In genomic region chr9:137786511-137786920, GRCh38 we compare ENCODE assay signal across 21 cellular contexts.
A peak's percentile ranks its signal among the peaks of the same experiment; 100 is the strongest.
DNase-seq lines count a peak whose midpoint lies in the region; ATAC-seq, FAIRE-seq and TF ChIP-seq lines count a peak whose summit lies in the region.
"Had no signal": no experiment of that assay in that cellular context is flagged by ENCODE, and none has a peak within 500 bp of the region (broad histone marks: within the 10 kb centered on the region; RNA-seq: fewer than 3 reads in every experiment).

No MANE protein-coding gene starts in this region.

- no TSS peak for BruUV-seq in HepG2 (replicated peaks; lab: Mats Ljungman, UMichigan)
- BruUV-seq in A673 (replicated peaks; lab: Mats Ljungman, UMichigan), result no TSS peak

- DNase-seq in HepG2 (ENCODE audit: low spot score), result no peak
- no peak for DNase-seq in right lobe of liver
- no peak for DNase-seq in bronchial epithelial cell (ENCODE audit: low read depth)
- DNase-seq in myocyte (ENCODE audit: low read depth), result peak; percentile 15
- DNase-seq in activated T-helper 2 cell treated with anti-CD3 and anti-CD28 coated beads, Interferon-gamma antibody, Interleukin-2, Interleukin-4, amounts not matched to agents 10 μg/mL and 5 μg/mL and 100 μg/mL, durations not matched to agents 14 hours and 24 hours and 36 hours (ENCODE audit: low spot score), result no peak
- no peak for DNase-seq in A673 (ENCODE audit: low spot score)
- no peak for DNase-seq in ascending aorta (ENCODE audit: low spot score in 2 of 2)
- DNase-seq: activated CD4-positive, alpha-beta T cell treated with anti-CD3 and anti-CD28 coated beads for 36 hours; activated naive CD8-positive, alpha-beta T cell treated with anti-CD3 and anti-CD28 coated beads, Interleukin-2, amount 50 U/mL, for 24 hours; activated T-cell treated with anti-CD3 and anti-CD28 coated beads for 4 hours; CD8-positive, alpha-beta memory T cell; cerebellar nuclear complex; KBM-7; NCI-H1105; NCI-H226 had no signal

- no peaks in the 10 kb centered on the region for H3K27me3 Mint-ChIP-seq in activated T-helper 2 cell treated with anti-CD3 and anti-CD28 coated beads, Interferon-gamma antibody, Interleukin-2, Interleukin-4, amounts not matched to agents 10 μg/mL and 5 μg/mL and 100 μg/mL, durations not matched to agents 14 hours and 24 hours and 36 hours (ENCODE audit: low read depth)
- H3K27me3 Mint-ChIP-seq: activated CD4-positive, alpha-beta T cell treated with anti-CD3 and anti-CD28 coated beads for 36 hours; activated naive CD8-positive, alpha-beta T cell treated with anti-CD3 and anti-CD28 coated beads, Interleukin-2, amount 50 U/mL, for 24 hours; memory B cell; type B pancreatic cell had no signal

- TF ChIP-seq POLR2A in HepG2 (IDR thresholded peaks at IDR 0.05; ENCODE audit: insufficient read depth in 1 of 2, low read depth in 2 of 2, low read length in 2 of 2) (no peak), right lobe of liver (IDR thresholded peaks at IDR 0.05) (no peak)

- H3K4me1 Mint-ChIP-seq in activated T-helper 2 cell treated with anti-CD3 and anti-CD28 coated beads, Interferon-gamma antibody, Interleukin-2, Interleukin-4, amounts not matched to agents 10 μg/mL and 5 μg/mL and 100 μg/mL, durations not matched to agents 14 hours and 24 hours and 36 hours (ENCODE audit: low read depth), result peaks cover 2% of the 10 kb centered on the region
- H3K4me1 Mint-ChIP-seq: activated CD4-positive, alpha-beta T cell treated with anti-CD3 and anti-CD28 coated beads for 36 hours had no signal

- H3K27ac ChIP-seq in HepG2 (ENCODE audit: extremely low read length, insufficient read depth, low read length) (peak overlapping the region; percentile 61), right lobe of liver (no peak overlapping the region), A673 (ENCODE audit: low read depth, low read length, poor library complexity, severe bottlenecking) (no peak overlapping the region), ascending aorta (no peak overlapping the region)
- H3K27ac ChIP-seq: A549 had no signal

- peak overlapping the region; percentile 35; the same call in 1 of the 2 replicates for H3K9ac ChIP-seq in HepG2 (ENCODE audit: insufficient read depth, low read depth, low read length)

- H3K9me3 ChIP-seq in HepG2 (ENCODE audit: low read length) (no peaks in the 10 kb centered on the region), right lobe of liver (no peaks in the 10 kb centered on the region), A673 (ENCODE audit: low read depth, low read length, poor library complexity, severe bottlenecking) (no peaks in the 10 kb centered on the region), ascending aorta (no peaks in the 10 kb centered on the region)
- H3K9me3 ChIP-seq: A549 had no signal

- 97% methylated on average over 17 of the region's 19 CpGs for WGBS in HepG2 (ENCODE audit: low lambda C conversion rate)
- 94% methylated on average over 10 of the region's 19 CpGs for WGBS in right lobe of liver (ENCODE audit: insufficient coverage, low coverage, low lambda C conversion rate, missing lambda C conversion rate)

- no peak for ATAC-seq in HepG2
- no peak for ATAC-seq in right lobe of liver
- no peak for ATAC-seq in GM21619 (IDR thresholded peaks at IDR 0.05; ENCODE audit: unreplicated experiment)
- ATAC-seq: A549; activated CD4-positive, alpha-beta T cell treated with anti-CD3 and anti-CD28 coated beads for 36 hours had no signal

- H3K4me3 ChIP-seq in HepG2 (replicated peaks in 1 of 3; ENCODE audit: insufficient read depth in 1 of 3, low read depth in 2 of 3, low read length in 3 of 3), result no peak overlapping the region
- H3K4me3 ChIP-seq in right lobe of liver, result no peak overlapping the region
- no peak overlapping the region for H3K4me3 ChIP-seq in bronchial epithelial cell (ENCODE audit: low read depth, low read length)
- H3K4me3 ChIP-seq in A673 (ENCODE audit: low read depth, low read length, poor library complexity, severe bottlenecking), result no peak overlapping the region
- H3K4me3 ChIP-seq in ascending aorta, result no peak overlapping the region
- H3K4me3 ChIP-seq: A549 had no signal

- H3K36me3 ChIP-seq in HepG2 (replicated peaks in 1 of 2; ENCODE audit: control insufficient read depth in 1 of 2, insufficient read depth in 2 of 2, low read length in 2 of 2) (peaks cover 15 to 30% of the 10 kb centered on the region in 2 experiments), right lobe of liver (peaks cover 0 to 40% (median 11%) of the 10 kb centered on the region in 4 donors), bronchial epithelial cell (ENCODE audit: control insufficient read depth, insufficient read depth, low read length) (peaks cover 19% of the 10 kb centered on the region), A673 (ENCODE audit: insufficient read depth, low read length, poor library complexity, severe bottlenecking) (peaks cover 28% of the 10 kb centered on the region), ascending aorta (peaks cover 55 to 69% of the 10 kb centered on the region in 2 donors)

- POLR2A ChIA-PET in HepG2 (lab: Yijun Ruan, JAX), result no interaction called here
- POLR2A ChIA-PET in A673 (lab: Charles Lee; ENCODE audit: low non-redundant PET), result no interaction called here

- intact Hi-C loops in HepG2 (cut with micrococcal nuclease; ENCODE audit: unreplicated experiment), result loop anchor here (5.0 kb wide), 1 partner anchor 114 kb away; no protein-coding TSS in a partner anchor
- intact Hi-C loops in right lobe of liver (cut with DNase I), result no loop called here
- intact Hi-C loops in activated T-helper 2 cell treated with anti-CD3 and anti-CD28 coated beads, Interferon-gamma antibody, Interleukin-2, Interleukin-4, amounts not matched to agents 10 μg/mL and 5 μg/mL and 100 μg/mL, durations not matched to agents 14 hours and 24 hours and 36 hours (cut with micrococcal nuclease), result no loop called here
- intact Hi-C loops in A673 (cut with micrococcal nuclease; ENCODE audit: unreplicated experiment), result no loop called here
- intact Hi-C loops in ascending aorta (cut with DNase I), result no loop called here

- H3K4me3 Mint-ChIP-seq in activated T-helper 2 cell treated with anti-CD3 and anti-CD28 coated beads, Interferon-gamma antibody, Interleukin-2, Interleukin-4, amounts not matched to agents 10 μg/mL and 5 μg/mL and 100 μg/mL, durations not matched to agents 14 hours and 24 hours and 36 hours (ENCODE audit: low read depth), result no peak overlapping the region
- H3K4me3 Mint-ChIP-seq: activated CD4-positive, alpha-beta T cell treated with anti-CD3 and anti-CD28 coated beads for 36 hours; activated naive CD8-positive, alpha-beta T cell treated with anti-CD3 and anti-CD28 coated beads, Interleukin-2, amount 50 U/mL, for 24 hours; CD8-positive, alpha-beta memory T cell; memory B cell; type B pancreatic cell had no signal

- TF ChIP-seq CTCF in HepG2 (CRISPR knock-in tag; IDR thresholded peaks at IDR 0.05), result no peak
- no peak for TF ChIP-seq CTCF in right lobe of liver (IDR thresholded peaks at IDR 0.05)
- no peak for TF ChIP-seq CTCF in bronchial epithelial cell (IDR thresholded peaks at IDR 0.05; ENCODE audit: insufficient read depth, low read length, severe bottlenecking)
- no peak for TF ChIP-seq CTCF in A673 (conservative IDR thresholded peaks at IDR 0.05; ENCODE audit: low read depth, low read length)
- no peak for TF ChIP-seq CTCF in ascending aorta (IDR thresholded peaks at IDR 0.05)

- H3K27me3 ChIP-seq in HepG2 (ENCODE audit: control insufficient read depth in 1 of 2, insufficient read depth in 2 of 2, low read length in 2 of 2) (no peaks in the 10 kb centered on the region), right lobe of liver (no peaks in the 10 kb centered on the region), bronchial epithelial cell (ENCODE audit: control insufficient read depth, insufficient read depth, low read length) (no peaks in the 10 kb centered on the region), A673 (replicated peaks; ENCODE audit: insufficient read depth, low read depth, low read length, poor library complexity) (no peaks in the 10 kb centered on the region), ascending aorta (no peaks in the 10 kb centered on the region)

- no peak for FAIRE-seq in HepG2 (lab: Jason Lieb, UNC)
- peak; percentile 32 for FAIRE-seq in bronchial epithelial cell (lab: Jason Lieb, UNC)
- FAIRE-seq: A549, G401.6, islet of Langerhans had no signal

- CTCF ChIA-PET in HepG2 (lab: Yijun Ruan, JAX; ENCODE audit: low intra/inter-chr PET ratio, low total read pairs), result no interaction called here
- CTCF ChIA-PET in A673 (lab: Charles Lee), result no interaction called here

- H2AFZ ChIP-seq in HepG2 (ENCODE audit: low read length), result no peak overlapping the region

- TF ChIP-seq EP300 in HepG2 (IDR thresholded peaks at IDR 0.05; ENCODE audit: low read depth in 2 of 2, low read length in 2 of 2), result no peak
- TF ChIP-seq EP300 in HepG2 (CRISPR knock-in tag; IDR thresholded peaks at IDR 0.05; ENCODE audit: borderline replicate concordance), result no peak

- H3K4me2 ChIP-seq in HepG2 (ENCODE audit: low read depth, low read length), result no peak overlapping the region
- H3K4me2 ChIP-seq: A549 had no signal

- peaks cover 2% of the 10 kb centered on the region for H3K79me2 ChIP-seq in HepG2 (ENCODE audit: insufficient read depth, low read length)

- no peaks in the 10 kb centered on the region for H3K9me3 Mint-ChIP-seq in activated T-helper 2 cell treated with anti-CD3 and anti-CD28 coated beads, Interferon-gamma antibody, Interleukin-2, Interleukin-4, amounts not matched to agents 10 μg/mL and 5 μg/mL and 100 μg/mL, durations not matched to agents 14 hours and 24 hours and 36 hours
- H3K9me3 Mint-ChIP-seq: activated naive CD8-positive, alpha-beta T cell treated with anti-CD3 and anti-CD28 coated beads, Interleukin-2, amount 50 U/mL, for 24 hours; CD8-positive, alpha-beta memory T cell; memory B cell; type B pancreatic cell had no signal

- H3K4me1 ChIP-seq in HepG2 (ENCODE audit: insufficient read depth, low read length) (peaks cover 62% of the 10 kb centered on the region), right lobe of liver (peaks cover 0 to 12% (median 4%) of the 10 kb centered on the region in 4 donors), A673 (ENCODE audit: insufficient read depth, low read length, poor library complexity, severe bottlenecking) (no peaks in the 10 kb centered on the region), ascending aorta (no peaks in the 10 kb centered on the region)
- H3K4me1 ChIP-seq: A549 had no signal

- H3K27ac Mint-ChIP-seq in activated T-helper 2 cell treated with anti-CD3 and anti-CD28 coated beads, Interferon-gamma antibody, Interleukin-2, Interleukin-4, amounts not matched to agents 10 μg/mL and 5 μg/mL and 100 μg/mL, durations not matched to agents 14 hours and 24 hours and 36 hours, result no peak overlapping the region

- H4K20me1 ChIP-seq in HepG2 (ENCODE audit: insufficient read depth, low read length), result no peaks in the 10 kb centered on the region

- peaks cover 55% of the 10 kb centered on the region for H3K36me3 Mint-ChIP-seq in activated T-helper 2 cell treated with anti-CD3 and anti-CD28 coated beads, Interferon-gamma antibody, Interleukin-2, Interleukin-4, amounts not matched to agents 10 μg/mL and 5 μg/mL and 100 μg/mL, durations not matched to agents 14 hours and 24 hours and 36 hours (ENCODE audit: low read depth)

- in situ Hi-C loops in HepG2 (cut with HindIII; ENCODE audit: extremely low pct_ligation_motif_present, low pct_unique_long_range_greater_than_20kb), result no loop called here

- TF ChIP-seq RAD21 in HepG2 (CRISPR knock-in tag; IDR thresholded peaks at IDR 0.05), result no peak
